In the genomic region with DNA sequence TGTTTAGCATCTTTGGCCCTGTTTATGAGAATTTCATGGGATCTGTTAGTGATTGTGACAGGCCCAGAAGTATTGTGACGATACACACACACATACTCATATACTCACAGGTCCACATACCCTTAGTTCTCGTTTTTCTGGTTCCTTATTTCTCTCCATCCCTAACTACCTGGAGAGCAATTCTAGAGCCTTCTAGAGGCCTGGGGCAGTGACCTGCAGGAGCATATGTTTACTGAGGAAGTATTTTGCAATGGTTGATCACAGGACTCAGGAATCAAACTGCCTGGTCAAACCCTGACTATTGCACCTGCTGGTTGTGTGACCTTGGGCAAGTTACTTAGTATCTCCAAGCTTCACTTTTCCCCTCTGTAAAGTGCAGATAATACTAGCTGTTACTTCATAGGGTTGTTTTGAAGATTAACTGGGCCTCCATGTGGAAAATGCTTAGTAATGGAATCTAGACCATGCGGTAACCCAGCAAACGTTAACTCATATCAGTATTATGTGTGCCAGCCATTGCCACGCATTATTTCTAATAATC, we compare ENCODE assay signal across 1 cellular context.
TF ChIP-seq lines count a peak whose summit lies in the region.

No MANE protein-coding gene starts in this region.

TF ChIP-seq in HepG2, 621 proteins besides CTCF, POLR2A, EP300 and RAD21 (continued from another document):
- TF ChIP-seq, protein P1, sequence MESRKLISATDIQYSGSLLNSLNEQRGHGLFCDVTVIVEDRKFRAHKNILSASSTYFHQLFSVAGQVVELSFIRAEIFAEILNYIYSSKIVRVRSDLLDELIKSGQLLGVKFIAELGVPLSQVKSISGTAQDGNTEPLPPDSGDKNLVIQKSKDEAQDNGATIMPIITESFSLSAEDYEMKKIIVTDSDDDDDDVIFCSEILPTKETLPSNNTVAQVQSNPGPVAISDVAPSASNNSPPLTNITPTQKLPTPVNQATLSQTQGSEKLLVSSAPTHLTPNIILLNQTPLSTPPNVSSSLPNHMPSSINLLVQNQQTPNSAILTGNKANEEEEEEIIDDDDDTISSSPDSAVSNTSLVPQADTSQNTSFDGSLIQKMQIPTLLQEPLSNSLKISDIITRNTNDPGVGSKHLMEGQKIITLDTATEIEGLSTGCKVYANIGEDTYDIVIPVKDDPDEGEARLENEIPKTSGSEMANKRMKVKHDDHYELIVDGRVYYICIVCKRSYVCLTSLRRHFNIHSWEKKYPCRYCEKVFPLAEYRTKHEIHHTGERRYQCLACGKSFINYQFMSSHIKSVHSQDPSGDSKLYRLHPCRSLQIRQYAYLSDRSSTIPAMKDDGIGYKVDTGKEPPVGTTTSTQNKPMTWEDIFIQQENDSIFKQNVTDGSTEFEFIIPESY (CRISPR knock-in tag; IDR thresholded peaks at IDR 0.05): no peak
- TF ChIP-seq SAFB2 (CRISPR knock-in tag; IDR thresholded peaks at IDR 0.05; ENCODE audit: borderline replicate concordance, low read depth) (no peak), GFI1 (CRISPR knock-in tag; IDR thresholded peaks at IDR 0.05; ENCODE audit: borderline replicate concordance) (no peak), HOXA9 (CRISPR knock-in tag; IDR thresholded peaks at IDR 0.05; ENCODE audit: borderline replicate concordance) (no peak), DZIP1 (CRISPR knock-in tag; IDR thresholded peaks at IDR 0.05) (no peak), ZNF296 (CRISPR knock-in tag; conservative IDR thresholded peaks at IDR 0.05) (no peak), ZNF724P (CRISPR knock-in tag; IDR thresholded peaks at IDR 0.05; ENCODE audit: borderline replicate concordance) (no peak), MAFF (IDR thresholded peaks at IDR 0.05; ENCODE audit: low read depth, low read length) (0 out of 2 replicates have a peak, but pooled peaks have one; percentile 18), ZNF746 (CRISPR knock-in tag; IDR thresholded peaks at IDR 0.05) (no peak), ZNF839 (CRISPR knock-in tag; IDR thresholded peaks at IDR 0.05; ENCODE audit: borderline replicate concordance) (no peak), ZGPAT (CRISPR knock-in tag; IDR thresholded peaks at IDR 0.05) (no peak), MAFK (conservative IDR thresholded peaks at IDR 0.05 in 1 of 2, IDR thresholded peaks at IDR 0.05 in 1 of 2; ENCODE audit: low read length in 2 of 2) (peak; percentile 14 to 46; a peak in 1 of 4 replicates)
- TF ChIP-seq, protein P2, sequence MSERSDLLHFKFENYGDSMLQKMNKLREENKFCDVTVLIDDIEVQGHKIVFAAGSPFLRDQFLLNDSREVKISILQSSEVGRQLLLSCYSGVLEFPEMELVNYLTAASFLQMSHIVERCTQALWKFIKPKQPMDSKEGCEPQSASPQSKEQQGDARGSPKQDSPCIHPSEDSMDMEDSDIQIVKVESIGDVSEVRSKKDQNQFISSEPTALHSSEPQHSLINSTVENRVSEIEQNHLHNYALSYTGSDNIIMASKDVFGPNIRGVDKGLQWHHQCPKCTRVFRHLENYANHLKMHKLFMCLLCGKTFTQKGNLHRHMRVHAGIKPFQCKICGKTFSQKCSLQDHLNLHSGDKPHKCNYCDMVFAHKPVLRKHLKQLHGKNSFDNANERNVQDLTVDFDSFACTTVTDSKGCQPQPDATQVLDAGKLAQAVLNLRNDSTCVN (CRISPR knock-in tag; IDR thresholded peaks at IDR 0.05; ENCODE audit: borderline replicate concordance): peak; percentile 93
